1 cellular context compared by ENCODE assay signal in the genomic region with DNA sequence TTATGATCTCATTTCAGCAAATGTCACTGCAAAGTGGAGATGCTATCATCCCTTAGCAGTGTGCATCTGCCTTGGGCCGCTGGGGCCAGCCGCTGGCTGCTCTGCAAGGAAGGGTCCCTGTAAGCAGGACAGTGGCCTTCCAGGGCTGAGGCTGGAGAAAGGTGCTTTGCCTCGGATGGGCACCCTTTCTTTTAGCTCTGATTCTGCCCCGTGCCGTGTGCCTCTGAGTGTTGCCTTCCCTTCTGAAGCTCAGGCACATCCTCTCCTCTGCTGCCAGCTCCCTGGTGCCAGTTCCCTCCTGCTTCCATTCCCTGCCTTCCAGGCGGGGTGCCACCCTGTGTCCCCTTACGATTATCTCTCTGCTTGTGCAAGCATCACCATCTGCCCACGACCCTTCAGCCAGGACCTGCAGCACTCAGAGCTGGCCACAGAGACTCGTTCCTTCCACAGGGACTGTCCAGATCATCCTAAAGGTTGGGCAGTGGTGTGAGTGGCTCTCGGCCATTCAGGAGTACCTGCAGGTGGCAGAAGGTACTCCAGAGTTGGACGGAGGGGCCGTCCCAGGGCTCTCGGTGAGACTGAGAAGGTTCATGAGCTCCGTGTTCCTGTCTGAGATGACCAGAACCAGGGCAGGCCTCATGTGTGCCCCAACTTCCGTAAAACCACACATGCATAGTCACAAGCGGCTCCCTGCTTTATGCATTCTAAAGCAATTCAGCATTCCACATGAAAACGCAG.
TF ChIP-seq lines count a peak whose summit lies in the region.

No MANE protein-coding gene starts in this region.

TF ChIP-seq in HepG2, 621 proteins besides CTCF, POLR2A, EP300 and RAD21:
- TF ChIP-seq ZBTB42 (CRISPR knock-in tag; IDR thresholded peaks at IDR 0.05) (no peak), FOXA1 (IDR thresholded peaks at IDR 0.05) (no peak), FOXA1 (CRISPR knock-in tag; IDR thresholded peaks at IDR 0.05) (no peak), MEIS2 (CRISPR knock-in tag; IDR thresholded peaks at IDR 0.05) (no peak), TEAD3 (CRISPR knock-in tag; optimal IDR thresholded peaks at IDR 0.05; ENCODE audit: borderline replicate concordance) (no peak), KMT2B (CRISPR knock-in tag; IDR thresholded peaks at IDR 0.05) (no peak), HNF4A (CRISPR knock-in tag; IDR thresholded peaks at IDR 0.05) (no peak)
- TF ChIP-seq, protein P1, sequence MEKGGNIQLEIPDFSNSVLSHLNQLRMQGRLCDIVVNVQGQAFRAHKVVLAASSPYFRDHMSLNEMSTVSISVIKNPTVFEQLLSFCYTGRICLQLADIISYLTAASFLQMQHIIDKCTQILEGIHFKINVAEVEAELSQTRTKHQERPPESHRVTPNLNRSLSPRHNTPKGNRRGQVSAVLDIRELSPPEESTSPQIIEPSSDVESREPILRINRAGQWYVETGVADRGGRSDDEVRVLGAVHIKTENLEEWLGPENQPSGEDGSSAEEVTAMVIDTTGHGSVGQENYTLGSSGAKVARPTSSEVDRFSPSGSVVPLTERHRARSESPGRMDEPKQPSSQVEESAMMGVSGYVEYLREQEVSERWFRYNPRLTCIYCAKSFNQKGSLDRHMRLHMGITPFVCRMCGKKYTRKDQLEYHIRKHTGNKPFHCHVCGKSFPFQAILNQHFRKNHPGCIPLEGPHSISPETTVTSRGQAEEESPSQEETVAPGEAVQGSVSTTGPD (CRISPR knock-in tag; IDR thresholded peaks at IDR 0.05) = no peak
- TF ChIP-seq, protein P2, sequence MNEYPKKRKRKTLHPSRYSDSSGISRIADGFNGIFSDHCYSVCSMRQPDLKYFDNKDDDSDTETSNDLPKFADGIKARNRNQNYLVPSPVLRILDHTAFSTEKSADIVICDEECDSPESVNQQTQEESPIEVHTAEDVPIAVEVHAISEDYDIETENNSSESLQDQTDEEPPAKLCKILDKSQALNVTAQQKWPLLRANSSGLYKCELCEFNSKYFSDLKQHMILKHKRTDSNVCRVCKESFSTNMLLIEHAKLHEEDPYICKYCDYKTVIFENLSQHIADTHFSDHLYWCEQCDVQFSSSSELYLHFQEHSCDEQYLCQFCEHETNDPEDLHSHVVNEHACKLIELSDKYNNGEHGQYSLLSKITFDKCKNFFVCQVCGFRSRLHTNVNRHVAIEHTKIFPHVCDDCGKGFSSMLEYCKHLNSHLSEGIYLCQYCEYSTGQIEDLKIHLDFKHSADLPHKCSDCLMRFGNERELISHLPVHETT (CRISPR knock-in tag; conservative IDR thresholded peaks at IDR 0.05) = no peak
- TF ChIP-seq, protein P3, sequence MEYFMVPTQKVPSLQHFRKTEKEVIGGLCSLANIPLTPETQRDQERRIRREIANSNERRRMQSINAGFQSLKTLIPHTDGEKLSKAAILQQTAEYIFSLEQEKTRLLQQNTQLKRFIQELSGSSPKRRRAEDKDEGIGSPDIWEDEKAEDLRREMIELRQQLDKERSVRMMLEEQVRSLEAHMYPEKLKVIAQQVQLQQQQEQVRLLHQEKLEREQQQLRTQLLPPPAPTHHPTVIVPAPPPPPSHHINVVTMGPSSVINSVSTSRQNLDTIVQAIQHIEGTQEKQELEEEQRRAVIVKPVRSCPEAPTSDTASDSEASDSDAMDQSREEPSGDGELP (IDR thresholded peaks at IDR 0.05; ENCODE audit: borderline replicate concordance, low read depth) = no peak
